In genomic region chr19:10321417-10321797, GRCh38 we compare ENCODE assay signal across 23 cellular contexts. TPM values are rescaled to one million over a fixed set of nuclear protein-coding genes. Genes with fewer than 3 reads are reported as not detected.
"Had no signal": no experiment of that assay in that cellular context is flagged by ENCODE, and none has a peak within 500 bp of the region (broad histone marks: within the 10 kb centered on the region; RNA-seq: fewer than 3 reads in every experiment).

No MANE protein-coding gene starts in this region.

- DNase-seq: activated CD4-positive, alpha-beta T cell treated with anti-CD3 and anti-CD28 coated beads, Interleukin-2, amount 50 U/mL, for 48 hours; activated naive CD4-positive, alpha-beta T cell treated with Interleukin-2 at 50 U/mL for 16 hours; activated naive CD8-positive, alpha-beta T cell treated with anti-CD3 and anti-CD28 coated beads, Interleukin-2, amount 10 ng/mL, durations not matched to agents 7 days and 5 days; activated T-cell treated with anti-CD3 and anti-CD28 coated beads, Interleukin-2, amount 50 U/mL, for 1 hour; body of pancreas; dorsolateral prefrontal cortex; endodermal cell; foreskin keratinocyte; glutamatergic neuron; naive B cell; stomach; T-helper 2 cell had no signal

- H3K9me3 ChIP-seq: body of pancreas, prostate gland, right atrium auricular region, stomach had no signal

- H3K27ac ChIP-seq: body of pancreas, dorsolateral prefrontal cortex, epithelial cell of prostate, foreskin keratinocyte, prostate gland, right atrium auricular region, stomach had no signal

- H3K27ac Mint-ChIP-seq: activated naive CD8-positive, alpha-beta T cell treated with anti-CD3 and anti-CD28 coated beads, Interleukin-2, amount 10 ng/mL, durations not matched to agents 7 days and 5 days; activated T-helper 2 cell treated with anti-CD3 and anti-CD28 coated beads, Interferon-gamma antibody, Interleukin-2, Interleukin-4, amounts not matched to agents 10 μg/mL and 5 μg/mL and 100 μg/mL, durations not matched to agents 14 hours and 24 hours and 36 hours; endodermal cell; mesothelial cell of epicardium had no signal

- H3K27me3 ChIP-seq: body of pancreas, dorsolateral prefrontal cortex, foreskin keratinocyte, right atrium auricular region, stomach had no signal

- H3K4me1 Mint-ChIP-seq: endodermal cell, mesothelial cell of epicardium, neural crest cell had no signal

- ATAC-seq: body of pancreas, foreskin keratinocyte, left lobe of liver had no signal

- H3K4me3 ChIP-seq: body of pancreas, dorsolateral prefrontal cortex, lung, prostate gland, right atrium auricular region, stomach had no signal

- H3K9me3 Mint-ChIP-seq: activated naive CD8-positive, alpha-beta T cell treated with anti-CD3 and anti-CD28 coated beads, Interleukin-2, amount 10 ng/mL, durations not matched to agents 7 days and 5 days; activated T-helper 2 cell treated with anti-CD3 and anti-CD28 coated beads, Interferon-gamma antibody, Interleukin-2, Interleukin-4, amounts not matched to agents 10 μg/mL and 5 μg/mL and 100 μg/mL, durations not matched to agents 14 hours and 24 hours and 36 hours; endodermal cell; mesothelial cell of epicardium; naive B cell; neural crest cell; type B pancreatic cell had no signal

- H3K4me3 Mint-ChIP-seq: activated naive CD8-positive, alpha-beta T cell treated with anti-CD3 and anti-CD28 coated beads, Interleukin-2, amount 10 ng/mL, durations not matched to agents 7 days and 5 days; endodermal cell; mesothelial cell of epicardium; type B pancreatic cell had no signal

- FAIRE-seq: keratinocyte had no signal

- H3K27me3 Mint-ChIP-seq: activated naive CD8-positive, alpha-beta T cell treated with anti-CD3 and anti-CD28 coated beads, Interleukin-2, amount 10 ng/mL, durations not matched to agents 7 days and 5 days; naive B cell; type B pancreatic cell had no signal

- H3K4me1 ChIP-seq: foreskin keratinocyte, prostate gland, right atrium auricular region had no signal

RNA-seq across cellular contexts. Expression of gene ICAM5, which starts 31.7 kb away (rescaled TPM):
- total RNA-seq: neural crest cell, skeletal muscle tissue had no signal
